ENCODE assay signal across 21 cellular contexts in genomic region chr17:2996938-2997670, GRCh38.
DNase-seq lines count a peak whose midpoint lies in the region; ATAC-seq and TF ChIP-seq lines count a peak whose summit lies in the region.
"Had no signal": no experiment of that assay in that cellular context is flagged by ENCODE, and none has a peak within 500 bp of the region (broad histone marks: within the 10 kb centered on the region; RNA-seq: fewer than 3 reads in every experiment).

No MANE protein-coding gene starts in this region.

- peak; percentile 94 for DNase-seq in LNCaP clone FGC (ENCODE audit: low read depth)
- DNase-seq in neural progenitor cell (ENCODE audit: low spot score): no peak
- DNase-seq in stomach: no peak
- no peak for DNase-seq in activated CD8-positive, alpha-beta memory T cell treated with anti-CD3 and anti-CD28 coated beads, Interleukin-2, amount 50 U/mL, for 48 hours
- no peak for DNase-seq in erythroblast (lab: John Stamatoyannopoulos, UW)
- DNase-seq in Right ventricle myocardium superior: no peak
- DNase-seq: activated CD8-positive, alpha-beta T cell treated with anti-CD3 and anti-CD28 coated beads for 36 hours; activated naive CD4-positive, alpha-beta T cell treated with Interleukin-2 at 50 U/mL for 16 hours; anterior cingulate cortex; caudate nucleus; H7; left ventricle myocardium inferior; MM.1S; NCI-H1436 treated with DMSO at 0.1 percent for 48 hours; NCI-H524; SK-N-SH; stimulated activated CD4-positive, alpha-beta T cell treated with anti-CD3 and anti-CD28 coated beads, Interleukin-4, amount 100 ng/mL, for 24 hours; stimulated activated naive CD8-positive, alpha-beta T cell treated with anti-CD3 and anti-CD28 coated beads, Interleukin-15, amount 100 ng/mL, for 72 hours had no signal

- TF ChIP-seq CTCF in LNCaP clone FGC (IDR thresholded peaks at IDR 0.05; ENCODE audit: control insufficient read depth, extremely low read depth, insufficient read depth) (no peak), neural progenitor cell (IDR thresholded peaks at IDR 0.05) (no peak), stomach (IDR thresholded peaks at IDR 0.05) (no peak)

- TF ChIP-seq EP300 in stomach (IDR thresholded peaks at IDR 0.05): no peak

- H3K9me3 ChIP-seq in neural progenitor cell (ENCODE audit: low read depth) (no peaks in the 10 kb centered on the region), stomach (no peaks in the 10 kb centered on the region)
- H3K9me3 ChIP-seq: left ventricle myocardium inferior, mucosa of descending colon, SK-N-SH had no signal

- no peak overlapping the region for H3K4me3 Mint-ChIP-seq in neural progenitor cell
- H3K4me3 Mint-ChIP-seq: activated CD8-positive, alpha-beta T cell treated with anti-CD3 and anti-CD28 coated beads for 36 hours; CD4-positive, alpha-beta T cell; stimulated activated naive CD8-positive, alpha-beta T cell treated with anti-CD3 and anti-CD28 coated beads, Interleukin-15, amount 100 ng/mL, for 72 hours had no signal

- H4K20me1 ChIP-seq in neural progenitor cell (ENCODE audit: low read depth): no peaks in the 10 kb centered on the region

- H3K4me2 ChIP-seq in neural progenitor cell: no peak overlapping the region
- H3K4me2 ChIP-seq: SK-N-SH had no signal

- H3K4me3 ChIP-seq in LNCaP clone FGC (ENCODE audit: low read depth, low read length) (no peak overlapping the region), neural progenitor cell (no peak overlapping the region), stomach (no peak overlapping the region)
- H3K4me3 ChIP-seq: left ventricle myocardium inferior, mucosa of descending colon had no signal

- H3K27ac ChIP-seq in angular gyrus (ENCODE audit: low read depth, low read length) (peak overlapping the region; percentile 27), neural progenitor cell (no peak overlapping the region), stomach (peak overlapping the region; percentile 68 to 87 (median 76))
- H3K27ac ChIP-seq: left ventricle myocardium inferior had no signal

- intact Hi-C loops in stomach (cut with DNase I; ENCODE audit: low total_unique reads): no loop called here
- intact Hi-C loops in Right ventricle myocardium superior (cut with DNase I): no loop called here

- peaks cover 5% of the 10 kb centered on the region for H3K4me1 ChIP-seq in neural progenitor cell
- H3K4me1 ChIP-seq in stomach: peaks cover 22 to 38% (median 28%) of the 10 kb centered on the region in 4 donors

- H3K79me2 ChIP-seq in neural progenitor cell (ENCODE audit: low read depth): no peaks in the 10 kb centered on the region

- no peaks in the 10 kb centered on the region for H3F3A ChIP-seq in neural progenitor cell (ENCODE audit: low read depth)

- H3K27me3 ChIP-seq in neural progenitor cell: no peaks in the 10 kb centered on the region
- no peaks in the 10 kb centered on the region for H3K27me3 ChIP-seq in stomach

- peaks cover 3% of the 10 kb centered on the region for H3K27me3 Mint-ChIP-seq in neural progenitor cell (ENCODE audit: insufficient read depth, low read depth)
- H3K27me3 Mint-ChIP-seq: activated CD8-positive, alpha-beta T cell treated with anti-CD3 and anti-CD28 coated beads for 36 hours; CD4-positive, alpha-beta T cell; stimulated activated naive CD8-positive, alpha-beta T cell treated with anti-CD3 and anti-CD28 coated beads, Interleukin-15, amount 100 ng/mL, for 72 hours had no signal

- H2AFZ ChIP-seq in neural progenitor cell (replicated peaks): no peak overlapping the region

- no peak for ATAC-seq in Right ventricle myocardium superior (ENCODE audit: poor library complexity)
- ATAC-seq: activated CD8-positive, alpha-beta T cell treated with anti-CD3 and anti-CD28 coated beads for 36 hours; mucosa of descending colon; stimulated activated naive CD8-positive, alpha-beta T cell treated with anti-CD3 and anti-CD28 coated beads, Interleukin-15, amount 100 ng/mL, for 72 hours had no signal

- no peaks in the 10 kb centered on the region for H3K36me3 Mint-ChIP-seq in neural progenitor cell

- H3K4me1 Mint-ChIP-seq in neural progenitor cell: peaks cover 7% of the 10 kb centered on the region

- peak overlapping the region; percentile 53 for H3K27ac Mint-ChIP-seq in neural progenitor cell
- H3K27ac Mint-ChIP-seq: activated CD8-positive, alpha-beta T cell treated with anti-CD3 and anti-CD28 coated beads for 36 hours; CD4-positive, alpha-beta T cell had no signal

- no peaks in the 10 kb centered on the region for H3K9me3 Mint-ChIP-seq in neural progenitor cell
- H3K9me3 Mint-ChIP-seq: activated CD8-positive, alpha-beta T cell treated with anti-CD3 and anti-CD28 coated beads for 36 hours; CD4-positive, alpha-beta T cell; stimulated activated naive CD8-positive, alpha-beta T cell treated with anti-CD3 and anti-CD28 coated beads, Interleukin-15, amount 100 ng/mL, for 72 hours had no signal

- 71 to 91% (median 80%) methylated on average over 11 of the region's 11 CpGs for WGBS in stomach, 5 donors

- TF ChIP-seq POLR2A in stomach (IDR thresholded peaks at IDR 0.05) (no peak), erythroblast (IDR thresholded peaks at IDR 0.05; ENCODE audit: low read length) (no peak)

- H3K9ac ChIP-seq in neural progenitor cell: no peak overlapping the region

- H3K36me3 ChIP-seq in neural progenitor cell (no peaks in the 10 kb centered on the region), stomach (peaks cover 2 to 56% (median 27%) of the 10 kb centered on the region in 4 donors)
